In the genomic region with DNA sequence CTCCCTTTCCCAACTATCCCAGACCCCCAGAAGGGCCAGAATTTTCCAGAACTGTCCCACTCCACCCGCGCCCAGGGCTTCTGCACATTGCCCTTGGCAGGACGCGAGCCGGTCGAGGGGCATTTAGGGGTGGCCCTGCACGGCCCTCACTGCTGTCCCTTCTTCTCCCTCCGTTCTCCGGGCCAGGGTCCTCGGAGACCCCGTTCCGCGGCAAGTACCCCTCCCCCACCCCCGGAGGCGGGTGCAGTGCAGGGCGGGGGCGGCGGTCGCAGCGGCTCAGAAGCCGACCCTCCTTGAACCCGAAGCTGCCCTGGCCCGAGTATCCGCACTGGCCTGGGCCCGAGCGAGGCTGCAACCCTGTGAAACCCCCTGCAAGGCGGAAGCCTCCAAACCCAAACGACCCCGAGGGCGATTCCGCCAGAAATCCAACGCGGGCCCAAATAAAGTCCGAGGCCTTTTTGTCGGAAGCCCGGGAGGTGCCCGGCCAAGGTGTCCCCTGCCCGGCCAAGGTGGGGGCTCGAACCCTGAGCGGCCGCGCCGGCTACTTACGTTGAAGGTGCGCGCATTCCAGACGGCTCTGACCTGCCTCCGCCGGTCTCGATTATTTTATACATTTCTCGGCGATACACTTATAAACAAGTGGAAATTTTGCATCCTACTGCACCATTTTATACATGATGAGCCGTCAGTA, we compare ENCODE assay signal across 8 cellular contexts. TPM values are rescaled to one million over a fixed set of nuclear protein-coding genes. Genes with fewer than 3 reads are reported as not detected.
DNase-seq lines count a peak whose midpoint lies in the region; ATAC-seq, FAIRE-seq and TF ChIP-seq lines count a peak whose summit lies in the region.

No MANE protein-coding gene starts in this region.

- no peak for FAIRE-seq in A549 (lab: Jason Lieb, UNC)

- no peak for TF ChIP-seq EP300 in A549 (IDR thresholded peaks at IDR 0.05)

- H3K27ac ChIP-seq in A549 (peak overlapping the region; percentile 70 to 80), HCT116 (ENCODE audit: low read depth, low read length) (no peak overlapping the region)

- peak overlapping the region; percentile 99 for H3K4me2 ChIP-seq in A549
- H3K4me2 ChIP-seq in HCT116 (ENCODE audit: low read length), result no peak overlapping the region

- H3K4me3 ChIP-seq in A549, result peak overlapping the region; percentile 72
- no peak overlapping the region for H3K4me3 ChIP-seq in HCT116 (replicated peaks in 1 of 2; ENCODE audit: low read depth in 1 of 2, low read length in 2 of 2)

- H3K4me1 ChIP-seq in A549, result no peaks in the 10 kb centered on the region
- no peaks in the 10 kb centered on the region for H3K4me1 ChIP-seq in HCT116 (ENCODE audit: control insufficient read depth in 1 of 2, insufficient read depth in 2 of 2, low read length in 2 of 2)

- no peak for TF ChIP-seq RAD21 in A549 (conservative IDR thresholded peaks at IDR 0.05 in 1 of 2, IDR thresholded peaks at IDR 0.05 in 1 of 2)
- TF ChIP-seq RAD21 in HCT116 (IDR thresholded peaks at IDR 0.05; ENCODE audit: low read depth), result no peak

- H3K36me3 Mint-ChIP-seq in chondrocyte (ENCODE audit: low read depth) (peaks cover 2% of the 10 kb centered on the region), naive B cell (no peaks in the 10 kb centered on the region)

- peaks cover 16% of the 10 kb centered on the region for H3K4me1 Mint-ChIP-seq in chondrocyte (ENCODE audit: low read depth)
- peaks cover 17 to 32% (median 28%) of the 10 kb centered on the region in 3 donors for H3K4me1 Mint-ChIP-seq in naive B cell

- CTCF ChIA-PET in A549 (lab: Yijun Ruan, JAX), result interaction anchor here (1.6 to 1.8 kb wide), 2 partner anchors 181 to 601 kb away, joined by 4 to 5 read pairs; no protein-coding TSS in a partner anchor
- CTCF ChIA-PET in HCT116 (lab: Charles Lee), result interaction anchor here (0.6 kb wide), 1 partner anchor 624 kb away, joined by 3 read pairs; no protein-coding TSS in a partner anchor

- no peaks in the 10 kb centered on the region for H3K79me2 ChIP-seq in HCT116 (ENCODE audit: insufficient read depth, low read length)

- no TSS peak for BruUV-seq in HCT116 (replicated peaks; lab: Mats Ljungman, UMichigan)

- H3K4me3 Mint-ChIP-seq in chondrocyte (ENCODE audit: unreplicated experiment) (peak overlapping the region; percentile 57), naive B cell (peak overlapping the region; percentile 34 to 80 (median 68))

- peak overlapping the region; percentile 95 for H2AFZ ChIP-seq in HCT116 (ENCODE audit: low read depth, low read length, poor library complexity, severe bottlenecking)

- DNase-seq in A549 (ENCODE audit: low read depth in 1 of 2, low spot score in 1 of 2), result peak in 1 of 2 experiments; percentile 28
- DNase-seq in HCT116 (ENCODE audit: low read depth, low spot score), result no peak
- no peak for DNase-seq in chondrocyte (ENCODE audit: low spot score)
- no peak for DNase-seq in naive B cell
- DNase-seq in Kasumi-1 (lab: John Stamatoyannopoulos, UW), result no peak
- no peak for DNase-seq in NCI-H510A (lab: John Stamatoyannopoulos, UW)
- no peak for DNase-seq in omental fat pad (ENCODE audit: low spot score)
- DNase-seq in dedifferentiated amniotic fluid mesenchymal stem cell (ENCODE audit: extremely low spot score), result no peak

- no peaks in the 10 kb centered on the region for H4K20me1 ChIP-seq in HCT116 (ENCODE audit: insufficient read depth)

- RAD21 ChIA-PET in HCT116 (lab: Charles Lee; ENCODE audit: low non-redundant PET in 1 of 2, low total read pairs in 2 of 2, uncharacterized antibody in 2 of 2, unreplicated experiment in 2 of 2), result no interaction called here

- H3K27me3 Mint-ChIP-seq in chondrocyte (ENCODE audit: low read depth) (peaks cover 86% of the 10 kb centered on the region), naive B cell (peaks cover 74 to 95% (median 78%) of the 10 kb centered on the region in 3 donors)

- H3K9me3 ChIP-seq in A549 (no peaks in the 10 kb centered on the region), HCT116 (ENCODE audit: control insufficient read depth in 1 of 2, insufficient read depth in 1 of 2, low read depth in 1 of 2, low read length in 2 of 2) (no peaks in the 10 kb centered on the region)

- TF ChIP-seq POLR2A in A549 (IDR thresholded peaks at IDR 0.05; ENCODE audit: low read length) (no peak), HCT116 (IDR thresholded peaks at IDR 0.05; ENCODE audit: borderline replicate concordance, extremely low read depth, insufficient read depth, insufficient read length) (no peak)

- H3K9me2 ChIP-seq in HCT116 (ENCODE audit: insufficient read depth), result no peaks in the 10 kb centered on the region

- H3K36me3 ChIP-seq in HCT116 (ENCODE audit: control insufficient read depth in 1 of 2, insufficient read depth in 2 of 2, low read length in 2 of 2), result no peaks in the 10 kb centered on the region

- TF ChIP-seq CTCF in A549 (IDR thresholded peaks at IDR 0.05) (no peak), HCT116 (IDR thresholded peaks at IDR 0.05 in 2 of 3, conservative IDR thresholded peaks at IDR 0.05 in 1 of 3; ENCODE audit: borderline replicate concordance in 1 of 3, insufficient read depth in 1 of 3, low read depth in 2 of 3, low read length in 2 of 3) (no peak), chondrocyte (IDR thresholded peaks at IDR 0.05) (no peak), omental fat pad (IDR thresholded peaks at IDR 0.05) (no peak)

- no peak overlapping the region for H3K9ac ChIP-seq in HCT116 (ENCODE audit: low read length)

- POLR2A ChIA-PET in A549 (lab: Yijun Ruan, JAX) (no interaction called here), HCT116 (lab: Charles Lee) (no interaction called here)

- intact Hi-C loops in HCT116 (cut with micrococcal nuclease), result loop anchor here (1.0 kb wide), 1 partner anchor 189 kb away; no protein-coding TSS in a partner anchor

- H3K27me3 ChIP-seq in HCT116 (ENCODE audit: insufficient read depth, low read length), result no peaks in the 10 kb centered on the region

- 1% methylated on average over 20 of the region's 53 CpGs for WGBS in A549 (ENCODE audit: missing lambda C conversion rate)

- H3K27ac Mint-ChIP-seq in chondrocyte (ENCODE audit: unreplicated experiment) (no peak overlapping the region), naive B cell (peak overlapping the region in 1 of 6 donors; percentile 42)

- ATAC-seq in A549 (peak; percentile 37 to 73; a peak in 3 of 6 replicates), HCT116 (no peak), naive B cell (ENCODE audit: low read depth in 2 of 2) (peak in 1 of 2 donors; percentile 11), omental fat pad (ENCODE audit: low FRiP score) (no peak)

- H3K9me3 Mint-ChIP-seq in chondrocyte (ENCODE audit: low read depth) (no peaks in the 10 kb centered on the region), naive B cell (peaks cover 0 to 2% (median 0%) of the 10 kb centered on the region in 7 donors)

TF ChIP-seq in A549, 52 proteins besides CTCF, POLR2A, EP300 and RAD21:
- no peak for TF ChIP-seq GATA3 (IDR thresholded peaks at IDR 0.05; ENCODE audit: borderline replicate concordance)

TF ChIP-seq in HCT116, 20 proteins besides CTCF, POLR2A, EP300 and RAD21:
- TF ChIP-seq, protein P1, sequence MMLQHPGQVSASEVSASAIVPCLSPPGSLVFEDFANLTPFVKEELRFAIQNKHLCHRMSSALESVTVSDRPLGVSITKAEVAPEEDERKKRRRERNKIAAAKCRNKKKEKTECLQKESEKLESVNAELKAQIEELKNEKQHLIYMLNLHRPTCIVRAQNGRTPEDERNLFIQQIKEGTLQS (IDR thresholded peaks at IDR 0.05), result no peak
- TF ChIP-seq POLR2AphosphoS5 (IDR thresholded peaks at IDR 0.05; ENCODE audit: low read depth, low read length) (no peak), EZH2 (IDR thresholded peaks at IDR 0.05) (no peak), ELF1 (IDR thresholded peaks at IDR 0.05; ENCODE audit: borderline replicate concordance, low read depth) (no peak), FOSL1 (IDR thresholded peaks at IDR 0.05; ENCODE audit: low read depth) (no peak), JUND (IDR thresholded peaks at IDR 0.05) (no peak), SRF (IDR thresholded peaks at IDR 0.05; ENCODE audit: low read depth) (no peak), TCF7L2 (IDR thresholded peaks at IDR 0.05; ENCODE audit: borderline replicate concordance, extremely low read depth, insufficient read depth, insufficient read length) (no peak), ZNF274 (IDR thresholded peaks at IDR 0.05; ENCODE audit: low read depth, low read length) (no peak), CEBPB (IDR thresholded peaks at IDR 0.05; ENCODE audit: low read depth) (no peak), ZFX (IDR thresholded peaks at IDR 0.05) (no peak)
- TF ChIP-seq, protein P2, sequence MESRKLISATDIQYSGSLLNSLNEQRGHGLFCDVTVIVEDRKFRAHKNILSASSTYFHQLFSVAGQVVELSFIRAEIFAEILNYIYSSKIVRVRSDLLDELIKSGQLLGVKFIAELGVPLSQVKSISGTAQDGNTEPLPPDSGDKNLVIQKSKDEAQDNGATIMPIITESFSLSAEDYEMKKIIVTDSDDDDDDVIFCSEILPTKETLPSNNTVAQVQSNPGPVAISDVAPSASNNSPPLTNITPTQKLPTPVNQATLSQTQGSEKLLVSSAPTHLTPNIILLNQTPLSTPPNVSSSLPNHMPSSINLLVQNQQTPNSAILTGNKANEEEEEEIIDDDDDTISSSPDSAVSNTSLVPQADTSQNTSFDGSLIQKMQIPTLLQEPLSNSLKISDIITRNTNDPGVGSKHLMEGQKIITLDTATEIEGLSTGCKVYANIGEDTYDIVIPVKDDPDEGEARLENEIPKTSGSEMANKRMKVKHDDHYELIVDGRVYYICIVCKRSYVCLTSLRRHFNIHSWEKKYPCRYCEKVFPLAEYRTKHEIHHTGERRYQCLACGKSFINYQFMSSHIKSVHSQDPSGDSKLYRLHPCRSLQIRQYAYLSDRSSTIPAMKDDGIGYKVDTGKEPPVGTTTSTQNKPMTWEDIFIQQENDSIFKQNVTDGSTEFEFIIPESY (IDR thresholded peaks at IDR 0.05; ENCODE audit: extremely low read depth, insufficient replicate concordance, low read length), result no peak

RNA-seq across cellular contexts. Expression of a gene that starts 53.2 kb away (rescaled TPM):
- 73.4 and 88.4 TPM in 2 replicates for polyA plus RNA-seq in A549 (2011; rRNA removed)
- polyA plus RNA-seq in A549 (2012; cell fraction: cytosol; rRNA removed), result 28.8 and 34.6 TPM in 2 replicates
- polyA plus RNA-seq in A549 (2012; cell fraction: nucleus; rRNA removed), result 35.8 and 55.8 TPM in 2 replicates
- polyA plus RNA-seq in A549 (2017; fragmentation: RNase III; extraction: RNeasy Plus Mini Kit Qiagen cat#74134 plus additional on column Dnase treatment), result 29.0 to 32.7 TPM (median 29.1 TPM) in 3 replicates
- 163 and 181 TPM in 2 replicates for polyA minus RNA-seq in A549 (2011; rRNA and poly(A)+ RNA removed)
- 82.4 TPM for total RNA-seq in HCT116 (2021; ENCODE audit: unreplicated experiment)
- polyA plus RNA-seq in HCT116 (2012), result 26.9 and 33.4 TPM in 2 replicates
- 49.9 to 53.1 TPM (median 50.8 TPM) in 3 replicates for total RNA-seq in chondrocyte
- 10 to 100 TPM in 4 of 6 donors, 1 to 10 TPM in 2; 6.9 to 16.7 (median 14.0) TPM for polyA plus RNA-seq in naive B cell (ENCODE audit: low read depth in 6 of 6)
- total RNA-seq in omental fat pad, result 10 to 100 TPM; 24.6 to 46.4 (median 35.2) TPM

Comparison
In these comparisons a context has a peak if more than half of its experiments do, and no peak if none do; other contexts are left out.
1. ATAC-seq: peak in A549 (2 of 2); none in HCT116 (single experiment) and omental fat pad (single experiment).